ENCODE assay signal across 9 cellular contexts in genomic region chr13:104571161-104571889, GRCh38.
A peak's percentile ranks its signal among the peaks of the same experiment; 100 is the strongest.
DNase-seq lines count a peak whose midpoint lies in the region; TF ChIP-seq lines count a peak whose summit lies in the region.
"Had no signal": no experiment of that assay in that cellular context is flagged by ENCODE, and none has a peak within 500 bp of the region (broad histone marks: within the 10 kb centered on the region; RNA-seq: fewer than 3 reads in every experiment).

No MANE protein-coding gene starts in this region.

- in situ Hi-C loops in SK-MEL-5 (cut with HindIII; ENCODE audit: low pct_unique_long_range_greater_than_20kb, low sequenced_read_pairs), result no loop called here

- no peak overlapping the region for H2BK12ac ChIP-seq in neuronal stem cell (ENCODE audit: low read length)

- H3K27ac ChIP-seq in neuronal stem cell (replicated peaks; ENCODE audit: low read length), result no peak overlapping the region
- no peak overlapping the region for H3K27ac ChIP-seq in CD4-positive, alpha-beta memory T cell (ENCODE audit: low read depth, low read length)

- H3K27me3 Mint-ChIP-seq in Calu3 (ENCODE audit: unreplicated experiment), result no peaks in the 10 kb centered on the region
- no peaks in the 10 kb centered on the region for H3K27me3 Mint-ChIP-seq in CD4-positive, alpha-beta memory T cell

- peak; percentile 60 for DNase-seq in Calu3
- peak; percentile 12 for DNase-seq in Jurkat, Clone E6-1 (ENCODE audit: low read depth, low spot score)
- DNase-seq in SK-MEL-5 (ENCODE audit: low read depth, low spot score), result peak; percentile 82
- peak; percentile 92 for DNase-seq in fibroblast of pulmonary artery (ENCODE audit: low read depth)
- peak; percentile 51 for DNase-seq in neuronal stem cell (ENCODE audit: low spot score)
- no peak for DNase-seq in posterior vena cava (ENCODE audit: low spot score)
- DNase-seq in stimulated activated CD8-positive, alpha-beta memory T cell treated with anti-CD3 and anti-CD28 coated beads, Interleukin-4, amount 100 ng/mL, for 48 hours, result no peak
- DNase-seq in CD4-positive, alpha-beta memory T cell, result no peak

- H3K9me3 Mint-ChIP-seq in Calu3 (ENCODE audit: low read depth, unreplicated experiment), result no peaks in the 10 kb centered on the region
- peaks cover 0 to 2% (median 0%) of the 10 kb centered on the region in 8 donors for H3K9me3 Mint-ChIP-seq in CD4-positive, alpha-beta memory T cell
- H3K9me3 Mint-ChIP-seq: naive thymus-derived CD8-positive, alpha-beta T cell had no signal

- H2AK5ac ChIP-seq in neuronal stem cell (ENCODE audit: low read depth, low read length), result no peak overlapping the region

- CTCF ChIA-PET in Calu3 (lab: Charles Lee), result interaction anchor here (0.6 to 1.0 kb wide), 4 partner anchors 220 to 1077 kb away, joined by 3 to 4 read pairs (median 4); no protein-coding TSS in a partner anchor
- CTCF ChIA-PET in CD4-positive, alpha-beta memory T cell (lab: Charles Lee; ENCODE audit: partially characterized antibody), result no interaction called here

- no peak overlapping the region for H3K4me3 Mint-ChIP-seq in Calu3 (ENCODE audit: low read depth, unreplicated experiment)
- H3K4me3 Mint-ChIP-seq in CD4-positive, alpha-beta memory T cell, result no peak overlapping the region
- H3K4me3 Mint-ChIP-seq: naive thymus-derived CD8-positive, alpha-beta T cell had no signal

- no peak overlapping the region for H3K4me3 ChIP-seq in Jurkat, Clone E6-1 (ENCODE audit: low read length)
- H3K4me3 ChIP-seq in fibroblast of pulmonary artery (replicated peaks; ENCODE audit: low read depth, low read length) (no peak overlapping the region), neuronal stem cell (ENCODE audit: low read length in 2 of 2) (no peak overlapping the region)
- H3K4me3 ChIP-seq in CD4-positive, alpha-beta memory T cell (ENCODE audit: low read length in 2 of 2), result no peak overlapping the region

- TF ChIP-seq CTCF in Calu3 (IDR thresholded peaks at IDR 0.05; ENCODE audit: unreplicated experiment), result no peak
- peak; percentile 96 for TF ChIP-seq CTCF in fibroblast of pulmonary artery (IDR thresholded peaks at IDR 0.05; ENCODE audit: low read length, missing control alignments)

- H3K36me3 Mint-ChIP-seq in Calu3 (ENCODE audit: insufficient read depth, unreplicated experiment), result no peaks in the 10 kb centered on the region
- H3K36me3 Mint-ChIP-seq in CD4-positive, alpha-beta memory T cell, result no peaks in the 10 kb centered on the region
- H3K36me3 Mint-ChIP-seq: naive thymus-derived CD8-positive, alpha-beta T cell had no signal

- H4K8ac ChIP-seq in neuronal stem cell (ENCODE audit: low read depth, low read length), result no peak overlapping the region

- intact Hi-C loops in Calu3 (cut with micrococcal nuclease; ENCODE audit: unreplicated experiment) (loop anchor here (1.0 to 10.0 kb wide), 4 partner anchors 253 to 1963 kb away; partner anchors contain the start of gene EFNB2), posterior vena cava (cut with DNase I) (no loop called here)
- intact Hi-C loops in CD4-positive, alpha-beta memory T cell (cut with micrococcal nuclease), result loop anchor here (5.0 kb wide), 1 partner anchor 1966 kb away; the partner anchor contains the start of gene EFNB2

- H3K18ac ChIP-seq in neuronal stem cell (ENCODE audit: low read length), result no peak overlapping the region

- no peaks in the 10 kb centered on the region for H3K9me3 ChIP-seq in neuronal stem cell (replicated peaks in 1 of 2; ENCODE audit: control insufficient read depth in 2 of 2, insufficient read depth in 1 of 2, low read depth in 1 of 2, low read length in 2 of 2)
- H3K9me3 ChIP-seq in CD4-positive, alpha-beta memory T cell (ENCODE audit: control insufficient read depth in 1 of 2, low read length in 2 of 2), result no peaks in the 10 kb centered on the region

- no peaks in the 10 kb centered on the region for H3K27me3 ChIP-seq in neuronal stem cell (ENCODE audit: control insufficient read depth in 3 of 3, insufficient read depth in 3 of 3, low read depth in 1 of 3, low read length in 3 of 3)
- no peaks in the 10 kb centered on the region for H3K27me3 ChIP-seq in CD4-positive, alpha-beta memory T cell (ENCODE audit: insufficient read depth, low read length)

- H3K23ac ChIP-seq in neuronal stem cell (ENCODE audit: low read depth, low read length, poor library complexity), result no peak overlapping the region

- no peaks in the 10 kb centered on the region for H3K36me3 ChIP-seq in neuronal stem cell (replicated peaks in 1 of 2; ENCODE audit: control insufficient read depth in 2 of 2, insufficient read depth in 2 of 2, low read length in 2 of 2)
- H3K36me3 ChIP-seq in CD4-positive, alpha-beta memory T cell (ENCODE audit: insufficient read depth, low read length), result no peaks in the 10 kb centered on the region

- H3K79me1 ChIP-seq in neuronal stem cell (ENCODE audit: low read depth, low read length), result no peaks in the 10 kb centered on the region

- no CpG with 5 or more reads among the region's 12 CpGs for WGBS in neuronal stem cell (ENCODE audit: extremely low coverage in 2 of 2, insufficient read length in 2 of 2, insufficient replicate concordance in 1 of 2), 2 donors

- H3K4me1 Mint-ChIP-seq in Calu3 (ENCODE audit: low read depth, unreplicated experiment), result peaks cover 8% of the 10 kb centered on the region
- no peaks in the 10 kb centered on the region for H3K4me1 Mint-ChIP-seq in CD4-positive, alpha-beta memory T cell
- H3K4me1 Mint-ChIP-seq: naive thymus-derived CD8-positive, alpha-beta T cell had no signal

- H2BK5ac ChIP-seq in neuronal stem cell (ENCODE audit: low read length), result no peak overlapping the region

- no peak overlapping the region for H2BK120ac ChIP-seq in neuronal stem cell (ENCODE audit: low read depth, low read length)

- peak overlapping the region; percentile 47 for H3K27ac Mint-ChIP-seq in Calu3 (ENCODE audit: unreplicated experiment)
- H3K27ac Mint-ChIP-seq in CD4-positive, alpha-beta memory T cell, result no peak overlapping the region
- H3K27ac Mint-ChIP-seq: naive thymus-derived CD8-positive, alpha-beta T cell had no signal

- H3K4me2 ChIP-seq in neuronal stem cell (ENCODE audit: insufficient read depth, low read length, poor library complexity, severe bottlenecking), result no peak overlapping the region

- no peak overlapping the region for H3K4ac ChIP-seq in neuronal stem cell (ENCODE audit: low read length)

- no peak overlapping the region for H2BK15ac ChIP-seq in neuronal stem cell (ENCODE audit: low read length)

- BruUV-seq in Calu3 (replicated peaks; lab: Mats Ljungman, UMichigan), result no TSS peak

- H3K4me1 ChIP-seq in neuronal stem cell (ENCODE audit: control insufficient read depth in 2 of 2, insufficient read depth in 1 of 2, low read depth in 1 of 2, low read length in 2 of 2), result peaks cover 0 to 2% of the 10 kb centered on the region in 2 donors
- no peaks in the 10 kb centered on the region for H3K4me1 ChIP-seq in CD4-positive, alpha-beta memory T cell (ENCODE audit: insufficient read depth, low read length)

- H3K9ac ChIP-seq in neuronal stem cell (ENCODE audit: low read depth, low read length, poor library complexity), result no peak overlapping the region

- no peak overlapping the region for H3K14ac ChIP-seq in neuronal stem cell (ENCODE audit: low read length)

- peak overlapping the region; percentile 53 for H2AFZ ChIP-seq in neuronal stem cell (ENCODE audit: low read length)

- H4K91ac ChIP-seq in neuronal stem cell (ENCODE audit: low read depth, low read length, poor library complexity), result no peak overlapping the region

- POLR2A ChIA-PET in CD4-positive, alpha-beta memory T cell (lab: Charles Lee; ENCODE audit: partially characterized antibody), result no interaction called here

Comparison
In these comparisons a context has a peak if more than half of its experiments do, and no peak if none do; other contexts are left out.
1. DNase-seq: peak in Calu3 (single experiment), Jurkat, Clone E6-1 (single experiment), SK-MEL-5 (single experiment), fibroblast of pulmonary artery (single experiment) and neuronal stem cell (single experiment); none in posterior vena cava (single experiment), stimulated activated CD8-positive, alpha-beta memory T cell treated with anti-CD3 and anti-CD28 coated beads, Interleukin-4, amount 100 ng/mL, for 48 hours (single experiment) and CD4-positive, alpha-beta memory T cell (0 of 5).
2. intact Hi-C loops: an anchor here in Calu3 (1.0 to 10.0 kb wide) and CD4-positive, alpha-beta memory T cell (5.0 kb wide); none called in posterior vena cava.